12 cellular contexts compared by ENCODE assay signal in the genomic region with DNA sequence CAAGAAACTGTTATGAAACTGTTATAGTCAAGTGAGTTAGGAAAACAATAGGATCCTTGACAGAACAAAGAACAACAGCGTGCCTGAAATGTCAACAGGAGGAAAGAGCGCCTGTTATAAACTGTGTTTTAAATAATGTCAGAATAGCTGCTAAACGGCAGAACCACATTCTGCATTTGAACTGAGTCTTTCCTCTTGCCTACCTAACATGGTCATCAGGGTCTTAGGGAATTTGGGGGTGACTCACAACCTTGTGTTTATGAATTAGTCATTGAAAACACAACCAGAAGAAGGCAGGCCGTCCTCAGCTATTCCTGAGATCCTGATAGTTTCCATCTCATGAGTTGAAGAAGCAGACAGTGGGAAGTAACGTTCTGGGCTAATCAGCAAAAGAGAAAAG.
DNase-seq lines count a peak whose midpoint lies in the region; ATAC-seq and TF ChIP-seq lines count a peak whose summit lies in the region.
"Had no signal": no experiment of that assay in that cellular context is flagged by ENCODE, and none has a peak within 500 bp of the region (broad histone marks: within the 10 kb centered on the region; RNA-seq: fewer than 3 reads in every experiment).

No MANE protein-coding gene starts in this region.

- H3K9me3 ChIP-seq in HUES64 (ENCODE audit: insufficient read depth, low read depth, low read length) (no peaks in the 10 kb centered on the region), mesodermal cell (ENCODE audit: control insufficient read depth, low read length) (peaks cover 9% of the 10 kb centered on the region)
- H3K9me3 ChIP-seq: BLaER1, ovary had no signal

- no peak for ATAC-seq in effector memory CD8-positive, alpha-beta T cell (replicated peaks)
- ATAC-seq: GM12878 had no signal

- H3K9ac ChIP-seq in HUES64 (ENCODE audit: low read depth, low read length) = no peak overlapping the region
- H3K9ac ChIP-seq: BLaER1 had no signal

- H3K4me1 Mint-ChIP-seq in effector memory CD8-positive, alpha-beta T cell (ENCODE audit: low read depth in 2 of 2) = no peaks in the 10 kb centered on the region

- WGBS in HUES64 = 72% methylated on average over 4 of the region's 5 CpGs
- 54 to 67% methylated on average over 3 to 4 of the region's 5 CpGs for whole genome bisulfite sequencing in mesodermal cell (ENCODE audit: insufficient coverage in 2 of 2), 2 experiments

- H3K4me3 ChIP-seq in HUES64 (ENCODE audit: low read length) (no peak overlapping the region), coronary artery (no peak overlapping the region), mesodermal cell (ENCODE audit: extremely low read depth, insufficient read depth, low read length, poor library complexity, severe bottlenecking) (no peak overlapping the region)
- H3K4me3 ChIP-seq: BLaER1, GM12878, ovary had no signal

- no peak for TF ChIP-seq CTCF in coronary artery (IDR thresholded peaks at IDR 0.05)

- peaks cover 0 to 8% of the 10 kb centered on the region in 2 donors for H3K27me3 Mint-ChIP-seq in effector memory CD8-positive, alpha-beta T cell

- H3K36me3 ChIP-seq in HUES64 (ENCODE audit: insufficient read depth, low read length) (no peaks in the 10 kb centered on the region), mesodermal cell (ENCODE audit: control insufficient read depth, insufficient read depth, low read length) (no peaks in the 10 kb centered on the region)
- H3K36me3 ChIP-seq: BLaER1, ovary had no signal

- peak overlapping the region; percentile 6; the same call in 1 of the 2 replicates for H3K27ac ChIP-seq in HUES64 (ENCODE audit: low read depth, low read length)
- peak overlapping the region; percentile 51 to 71 for H3K27ac ChIP-seq in coronary artery
- H3K27ac ChIP-seq in mesodermal cell (ENCODE audit: low read depth, low read length, severe bottlenecking) = peak overlapping the region; percentile 54
- H3K27ac ChIP-seq: BLaER1 had no signal

- DNase-seq in A172 (ENCODE audit: low spot score) (peak; percentile 85), coronary artery (ENCODE audit: low spot score) (no peak), SK-N-DZ (ENCODE audit: low spot score) (no peak), SW480 (ENCODE audit: low spot score) (no peak), NCI-H1694 treated with DMSO at 0.1 percent for 48 hours (lab: John Stamatoyannopoulos, UW) (no peak)
- no peak for DNase-seq in effector memory CD8-positive, alpha-beta T cell
- DNase-seq: NCI-H1105 had no signal

- H3K9me3 Mint-ChIP-seq in effector memory CD8-positive, alpha-beta T cell = peaks cover 0 to 2% of the 10 kb centered on the region in 2 donors

- no peak overlapping the region for H3K4me3 Mint-ChIP-seq in effector memory CD8-positive, alpha-beta T cell

- H3K36me3 Mint-ChIP-seq in effector memory CD8-positive, alpha-beta T cell (ENCODE audit: insufficient read depth) = no peaks in the 10 kb centered on the region

- H3K27ac Mint-ChIP-seq in effector memory CD8-positive, alpha-beta T cell = no peak overlapping the region

- no peaks in the 10 kb centered on the region for H3K27me3 ChIP-seq in HUES64 (ENCODE audit: insufficient read depth, low read length)
- H3K27me3 ChIP-seq: BLaER1, ovary had no signal

- H3K4me1 ChIP-seq in HUES64 (ENCODE audit: insufficient read depth, low read length) (peaks cover 9% of the 10 kb centered on the region), mesodermal cell (ENCODE audit: control insufficient read depth, insufficient read depth, low read length, poor library complexity, severe bottlenecking) (peaks cover 22% of the 10 kb centered on the region)

Comparison
In these comparisons a context has a peak if more than half of its experiments do, and no peak if none do; other contexts are left out.
1. H3K27ac ChIP-seq: peak in every context shown above with its lines; median percentile 61 in coronary artery; 54 in mesodermal cell; 6 in HUES64.